ENCODE assay signal across 7 cellular contexts in genomic region chr4:121656269-121656641, GRCh38. TPM values are rescaled to one million over a fixed set of nuclear protein-coding genes. Genes with fewer than 3 reads are reported as not detected.
A peak's percentile ranks its signal among the peaks of the same experiment; 100 is the strongest.
DNase-seq lines count a peak whose midpoint lies in the region; FAIRE-seq lines count a peak whose summit lies in the region.

No MANE protein-coding gene starts in this region.

- 47 to 52% methylated on average over 5 of the region's 5 CpGs for WGBS in GM23248 (ENCODE audit: low coverage in 1 of 2, low lambda C conversion rate in 2 of 2, missing lambda C conversion rate in 2 of 2), 2 experiments

- H3K9me2 ChIP-seq in GM23248 (ENCODE audit: insufficient read depth), result no peaks in the 10 kb centered on the region

- H2AFZ ChIP-seq in GM23248, result no peak overlapping the region

- H3K4me3 ChIP-seq in GM23248, result no peak overlapping the region

- no peaks in the 10 kb centered on the region for H3K27me3 ChIP-seq in GM23248 (replicated peaks; ENCODE audit: insufficient read depth)

- no peaks in the 10 kb centered on the region for H3K79me2 ChIP-seq in GM23248 (ENCODE audit: insufficient read depth)

- peaks cover 8% of the 10 kb centered on the region; the same call in 1 of the 2 replicates for H3F3A ChIP-seq in GM23248 (ENCODE audit: insufficient read depth)

- no peak overlapping the region for H3K27ac ChIP-seq in GM23248

- H3K9me3 ChIP-seq in GM23248 (ENCODE audit: low read depth), result no peaks in the 10 kb centered on the region

- FAIRE-seq in G401.6 (lab: Jason Lieb, UNC), result peak; percentile 11

- H3K4me1 ChIP-seq in GM23248 (ENCODE audit: insufficient read depth), result no peaks in the 10 kb centered on the region

- H3K9ac ChIP-seq in GM23248, result no peak overlapping the region

- no peaks in the 10 kb centered on the region for H3K36me3 ChIP-seq in GM23248 (ENCODE audit: low read depth)

- H4K20me1 ChIP-seq in GM23248 (ENCODE audit: insufficient read depth), result no peaks in the 10 kb centered on the region

- in situ Hi-C loops in GM23248 (cut with MboI), result loop anchor here (10.0 kb wide), 1 partner anchor 281 kb away; no protein-coding TSS in a partner anchor

- DNase-seq in GM23248, result peak; percentile 69
- peak; percentile 16 for DNase-seq in NCI-H146 treated with DMSO at 0.1 percent for 48 hours (lab: John Stamatoyannopoulos, UW; ENCODE audit: unreplicated experiment)
- peak; percentile 1 for DNase-seq in activated T-helper 9 cell treated with anti-CD3 and anti-CD28 coated beads, Interleukin-2, amount 50 U/mL, for 16 hours (ENCODE audit: low read depth)
- peak in 26 of 51 donors; percentile 1 to 51 (median 10) for DNase-seq in hypothalamus (lab: John Stamatoyannopoulos, UW)
- peak; percentile 14 for DNase-seq in stimulated activated CD4-positive, alpha-beta T cell treated with anti-CD3 and anti-CD28 coated beads, Interleukin-4, amount 100 ng/mL, for 24 hours
- no peak for DNase-seq in effector CD8-positive, alpha-beta T cell (lab: John Stamatoyannopoulos, UW)

- no peak overlapping the region for H3K4me2 ChIP-seq in GM23248 (ENCODE audit: unreplicated experiment)

RNA-seq across cellular contexts. Expression of gene ANXA5, which starts 40.5 kb away (rescaled TPM):
- 1,082 and 1,164 TPM in 2 replicates for total RNA-seq in GM23248 (2014; rRNA removed; shearing (Covaris generic))
- polyA plus RNA-seq in GM23248 (2016; fragmentation: Nextera tagmentation; extraction: Ambion mirVana), result 1,730 and 1,770 TPM in 2 replicates
